12 cellular contexts compared by ENCODE assay signal in genomic region chr6:147287869-147288271, GRCh38.
A peak's percentile ranks its signal among the peaks of the same experiment; 100 is the strongest.
DNase-seq lines count a peak whose midpoint lies in the region; ATAC-seq and TF ChIP-seq lines count a peak whose summit lies in the region.
"Had no signal": no experiment of that assay in that cellular context is flagged by ENCODE, and none has a peak within 500 bp of the region (broad histone marks: within the 10 kb centered on the region; RNA-seq: fewer than 3 reads in every experiment).

No MANE protein-coding gene starts in this region.

- no peak overlapping the region for H3K4me3 ChIP-seq in A673 (ENCODE audit: low read depth, low read length, poor library complexity, severe bottlenecking)
- H3K4me3 ChIP-seq in astrocyte of the cerebellum (ENCODE audit: low read depth, low read length), result no peak overlapping the region
- H3K4me3 ChIP-seq: heart left ventricle, uterus had no signal

- intact Hi-C loops in A673 (cut with micrococcal nuclease; ENCODE audit: unreplicated experiment), result no loop called here

- no peak for ATAC-seq in GM18861 (IDR thresholded peaks at IDR 0.05; ENCODE audit: unreplicated experiment)

- H3K27me3 ChIP-seq in A673 (replicated peaks; ENCODE audit: insufficient read depth, low read depth, low read length, poor library complexity), result no peaks in the 10 kb centered on the region
- H3K27me3 ChIP-seq: heart left ventricle, uterus had no signal

- H3K4me1 ChIP-seq in A673 (ENCODE audit: insufficient read depth, low read length, poor library complexity, severe bottlenecking), result no peaks in the 10 kb centered on the region

- H3K9me3 ChIP-seq in A673 (ENCODE audit: low read depth, low read length, poor library complexity, severe bottlenecking), result no peaks in the 10 kb centered on the region
- H3K9me3 ChIP-seq: heart left ventricle, uterus had no signal

- CTCF ChIA-PET in A673 (lab: Charles Lee), result no interaction called here

- no peak overlapping the region for H3K27ac ChIP-seq in A673 (ENCODE audit: low read depth, low read length, poor library complexity, severe bottlenecking)
- H3K27ac ChIP-seq: heart left ventricle, uterus had no signal

- TF ChIP-seq CTCF in A673 (conservative IDR thresholded peaks at IDR 0.05; ENCODE audit: low read depth, low read length) (no peak), astrocyte of the cerebellum (IDR thresholded peaks at IDR 0.05; ENCODE audit: low read depth, low read length, missing control alignments) (no peak)

- BruUV-seq in A673 (replicated peaks; lab: Mats Ljungman, UMichigan), result no TSS peak

- no peaks in the 10 kb centered on the region for H3K36me3 ChIP-seq in A673 (ENCODE audit: insufficient read depth, low read length, poor library complexity, severe bottlenecking)
- H3K36me3 ChIP-seq: uterus had no signal

- in situ Hi-C loops in astrocyte of the cerebellum (cut with HindIII; ENCODE audit: low sequenced_read_pairs), result no loop called here

- DNase-seq in A673 (ENCODE audit: low spot score) (peak; percentile 3), HT-29 (ENCODE audit: low spot score) (peak; percentile 30), astrocyte of the cerebellum (ENCODE audit: low read depth) (peak; percentile 42), hepatic stellate cell (ENCODE audit: low spot score) (peak; percentile 5), NOMO-1 treated with DMSO at 0.1 percent for 48 hours (lab: John Stamatoyannopoulos, UW; ENCODE audit: unreplicated experiment) (no peak), NCI-H2029 treated with DMSO at 0.1 percent for 48 hours (lab: John Stamatoyannopoulos, UW) (no peak)
- DNase-seq in activated CD4-positive, alpha-beta T cell treated with anti-CD3 and anti-CD28 coated beads, Interleukin-2, amount 50 U/mL, for 48 hours, result no peak
- DNase-seq: activated naive CD8-positive, alpha-beta T cell treated with anti-CD3 and anti-CD28 coated beads, Interleukin-2, amount 10 ng/mL, durations not matched to agents 7 days and 5 days; heart left ventricle; NCI-H1092 treated with DMSO at 0.1 percent for 48 hours; uterus had no signal

- POLR2A ChIA-PET in A673 (lab: Charles Lee; ENCODE audit: low non-redundant PET), result no interaction called here

Comparison
In these comparisons a context has a peak if more than half of its experiments do, and no peak if none do; other contexts are left out.
1. DNase-seq: peak in A673 (single experiment), HT-29 (single experiment), astrocyte of the cerebellum (single experiment) and hepatic stellate cell (single experiment); none in NOMO-1 treated with DMSO at 0.1 percent for 48 hours (single experiment), NCI-H2029 treated with DMSO at 0.1 percent for 48 hours (single experiment) and activated CD4-positive, alpha-beta T cell treated with anti-CD3 and anti-CD28 coated beads, Interleukin-2, amount 50 U/mL, for 48 hours (0 of 2).